11 cellular contexts compared by ENCODE assay signal in the genomic region with DNA sequence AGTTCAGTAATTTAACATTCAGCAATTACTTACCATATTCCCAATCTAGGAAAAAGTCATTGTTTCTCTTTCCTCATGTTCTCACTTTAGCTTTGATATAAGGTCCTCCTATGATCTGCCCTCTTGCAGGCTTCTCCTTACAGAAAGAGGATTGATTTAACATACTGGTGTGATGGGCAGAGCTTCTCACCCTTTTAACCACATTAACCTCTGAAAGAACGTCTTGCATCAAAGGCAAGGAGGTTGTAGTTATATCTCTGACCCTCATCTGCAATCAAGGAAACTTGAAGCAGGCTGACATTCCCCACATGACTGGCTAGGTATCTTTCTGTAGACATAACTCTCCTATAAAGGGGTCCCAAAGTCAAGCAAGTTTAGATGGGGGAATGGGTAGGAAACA. TPM values are rescaled to one million over a fixed set of nuclear protein-coding genes. Genes with fewer than 3 reads are reported as not detected.
DNase-seq lines count a peak whose midpoint lies in the region; ATAC-seq, FAIRE-seq and TF ChIP-seq lines count a peak whose summit lies in the region.
"Had no signal": no experiment of that assay in that cellular context is flagged by ENCODE, and none has a peak within 500 bp of the region (broad histone marks: within the 10 kb centered on the region; RNA-seq: fewer than 3 reads in every experiment).

No MANE protein-coding gene starts in this region.

- H3K4me1 ChIP-seq in small intestine (ENCODE audit: control insufficient read depth in 2 of 2, insufficient read depth in 1 of 2, low read depth in 1 of 2, low read length in 1 of 2): no peaks in the 10 kb centered on the region

- peak overlapping the region; percentile 75 for H3K27ac Mint-ChIP-seq in activated naive CD8-positive, alpha-beta T cell treated with anti-CD3 and anti-CD28 coated beads, Interleukin-2, amount 10 ng/mL, durations not matched to agents 7 days and 5 days

- H3K36me3 Mint-ChIP-seq in activated naive CD8-positive, alpha-beta T cell treated with anti-CD3 and anti-CD28 coated beads, Interleukin-2, amount 10 ng/mL, durations not matched to agents 7 days and 5 days: peaks cover 32% of the 10 kb centered on the region

- peaks cover 50% of the 10 kb centered on the region for H3K4me1 Mint-ChIP-seq in activated naive CD8-positive, alpha-beta T cell treated with anti-CD3 and anti-CD28 coated beads, Interleukin-2, amount 10 ng/mL, durations not matched to agents 7 days and 5 days

- no peaks in the 10 kb centered on the region for H3K27me3 Mint-ChIP-seq in activated naive CD8-positive, alpha-beta T cell treated with anti-CD3 and anti-CD28 coated beads, Interleukin-2, amount 10 ng/mL, durations not matched to agents 7 days and 5 days

- H3K4me3 Mint-ChIP-seq in activated naive CD8-positive, alpha-beta T cell treated with anti-CD3 and anti-CD28 coated beads, Interleukin-2, amount 10 ng/mL, durations not matched to agents 7 days and 5 days: peak overlapping the region; percentile 68

- TF ChIP-seq CTCF in GM12875 (IDR thresholded peaks at IDR 0.05; ENCODE audit: borderline replicate concordance, insufficient read depth, low read depth, low read length): no peak

- H3K27ac ChIP-seq in small intestine (ENCODE audit: low read depth in 1 of 2, low read length in 1 of 2): no peak overlapping the region

- POLR2A ChIA-PET in activated naive CD8-positive, alpha-beta T cell treated with anti-CD3 and anti-CD28 coated beads, Interleukin-2, amount 10 ng/mL, durations not matched to agents 7 days and 5 days (lab: Charles Lee): interaction anchor here (1.1 to 1.2 kb wide), 2 partner anchors 38 to 40 kb away, joined by 3 to 4 read pairs; partner anchors contain the start of gene BTLA

- H3K36me3 ChIP-seq in small intestine (ENCODE audit: control insufficient read depth in 2 of 2, insufficient read depth in 2 of 2, low read length in 2 of 2): no peaks in the 10 kb centered on the region

- peaks cover 4% of the 10 kb centered on the region for H3K9me3 Mint-ChIP-seq in activated naive CD8-positive, alpha-beta T cell treated with anti-CD3 and anti-CD28 coated beads, Interleukin-2, amount 10 ng/mL, durations not matched to agents 7 days and 5 days

- no peak for DNase-seq in activated naive CD8-positive, alpha-beta T cell treated with anti-CD3 and anti-CD28 coated beads, Interleukin-2, amount 10 ng/mL, durations not matched to agents 7 days and 5 days
- no peak for DNase-seq in small intestine
- no peak for DNase-seq in cerebellar cortex (ENCODE audit: low spot score)
- no peak for DNase-seq in frontal cortex (ENCODE audit: low spot score in 2 of 2)
- DNase-seq: hypothalamus, NCI-H1417 had no signal

- 45 to 80% (median 65%) methylated on average over 1 of the region's 1 CpG for WGBS in small intestine, 3 donors

- no peaks in the 10 kb centered on the region for H3K9me3 ChIP-seq in small intestine (ENCODE audit: control insufficient read depth, low read depth)

- H3K27me3 ChIP-seq in small intestine (ENCODE audit: control insufficient read depth in 2 of 2, insufficient read depth in 2 of 2, low read length in 2 of 2): no peaks in the 10 kb centered on the region

- FAIRE-seq in small intestine (lab: Jason Lieb, UNC) (no peak), frontal cortex (lab: Jason Lieb, UNC) (no peak)
- FAIRE-seq: RCC 7860 had no signal

- ATAC-seq in GM19452 (IDR thresholded peaks at IDR 0.05; ENCODE audit: unreplicated experiment): peak; percentile 44
- peak; percentile 30 for ATAC-seq in HG03159 (IDR thresholded peaks at IDR 0.05; ENCODE audit: unreplicated experiment)
- peak; percentile 50 for ATAC-seq in activated naive CD8-positive, alpha-beta T cell treated with anti-CD3 and anti-CD28 coated beads, Interleukin-2, amount 10 ng/mL, durations not matched to agents 7 days and 5 days (ENCODE audit: low read depth)
- ATAC-seq in GM19035 (IDR thresholded peaks at IDR 0.05; ENCODE audit: unreplicated experiment): no peak

- peak overlapping the region; percentile 55 for H3K4me3 ChIP-seq in GM12875 (ENCODE audit: low read depth, low read length)
- H3K4me3 ChIP-seq in small intestine (ENCODE audit: low read depth in 1 of 2, low read length in 2 of 2): no peak overlapping the region

RNA-seq across cellular contexts. Expression of gene BTLA, which starts 39.5 kb away (rescaled TPM):
- 10 to 100 TPM; 27.8 to 29.8 TPM for total RNA-seq in activated naive CD8-positive, alpha-beta T cell treated with anti-CD3 and anti-CD28 coated beads, Interleukin-2, amount 10 ng/mL, durations not matched to agents 7 days and 5 days
- polyA plus RNA-seq in small intestine: under 1 TPM; 0.27 to 0.67 (median 0.49) TPM
- total RNA-seq in frontal cortex: under 0.01 TPM

Comparison
In these comparisons a context has a peak if more than half of its experiments do, and no peak if none do; other contexts are left out.
1. RNA of gene BTLA, which starts 39.5 kb away (total RNA-seq): 27.8 to 29.8 TPM in activated naive CD8-positive, alpha-beta T cell treated with anti-CD3 and anti-CD28 coated beads, Interleukin-2, amount 10 ng/mL, durations not matched to agents 7 days and 5 days; under 0.01 TPM in frontal cortex (single experiment); every median in the first group is over 10 times any median in the second.